In genomic region chr6:83536034-83536646, GRCh38 we compare ENCODE assay signal across 8 cellular contexts. TPM values are rescaled to one million over a fixed set of nuclear protein-coding genes. Genes with fewer than 3 reads are reported as not detected.
A peak's percentile ranks its signal among the peaks of the same experiment; 100 is the strongest.
DNase-seq lines count a peak whose midpoint lies in the region; ATAC-seq, FAIRE-seq and TF ChIP-seq lines count a peak whose summit lies in the region.

No MANE protein-coding gene starts in this region.

- no peak for FAIRE-seq in D721Med (lab: Jason Lieb, UNC)

- no peak for DNase-seq in D721Med (ENCODE audit: insufficient read length, low spot score)
- peak; percentile 31 for DNase-seq in SW480 (ENCODE audit: low spot score)
- peak; percentile 21 for DNase-seq in cerebellar cortex (ENCODE audit: low spot score)
- DNase-seq in mucosa of gallbladder (ENCODE audit: low spot score): peak; percentile 37
- no peak for DNase-seq in GM19240 (ENCODE audit: insufficient read length, low spot score)
- DNase-seq in middle frontal gyrus (ENCODE audit: extremely low spot score, low spot score): no peak

- TF ChIP-seq CTCF in D721Med (IDR thresholded peaks at IDR 0.05; ENCODE audit: insufficient read depth, missing control alignments): peak; percentile 66

- ATAC-seq in GM18870 (IDR thresholded peaks at IDR 0.05; ENCODE audit: unreplicated experiment) (peak; percentile 86), HG03432 (IDR thresholded peaks at IDR 0.05; ENCODE audit: unreplicated experiment) (peak; percentile 83)

RNA-seq across cellular contexts. Expression of gene PRSS35, which starts 23.8 kb away (rescaled TPM):
- 2.8 TPM for total RNA-seq in mucosa of gallbladder

Comparison
In these comparisons a context has a peak if more than half of its experiments do, and no peak if none do; other contexts are left out.
1. DNase-seq: peak in SW480 (single experiment), cerebellar cortex (single experiment) and mucosa of gallbladder (single experiment); none in D721Med (single experiment), GM19240 (single experiment) and middle frontal gyrus (single experiment).